Comparison of ENCODE assay signal across 11 cellular contexts in the genomic region with DNA sequence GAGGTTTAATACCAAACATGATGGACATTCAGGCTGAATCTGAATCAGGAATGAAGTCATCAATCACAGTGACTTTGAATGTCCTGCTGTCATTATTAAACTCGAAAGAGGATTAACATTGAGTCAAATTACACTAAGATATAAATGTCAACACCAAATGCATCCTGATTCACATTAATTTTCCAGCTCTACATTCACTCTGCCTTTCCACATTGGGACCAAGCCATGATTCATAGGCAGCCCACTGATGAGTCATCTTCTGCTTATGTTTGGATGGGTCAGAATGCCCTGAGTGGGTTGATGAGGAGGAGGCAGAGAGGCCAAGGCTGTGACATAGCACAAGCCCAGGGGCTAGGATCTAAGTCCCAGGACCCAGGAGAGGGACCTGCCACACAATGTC.
A peak's percentile ranks its signal among the peaks of the same experiment; 100 is the strongest.
DNase-seq lines count a peak whose midpoint lies in the region; ATAC-seq and TF ChIP-seq lines count a peak whose summit lies in the region.
"Had no signal": no experiment of that assay in that cellular context is flagged by ENCODE, and none has a peak within 500 bp of the region (broad histone marks: within the 10 kb centered on the region; RNA-seq: fewer than 3 reads in every experiment).

No MANE protein-coding gene starts in this region.

- H3K4me3 Mint-ChIP-seq in activated naive CD4-positive, alpha-beta T cell treated with anti-CD3 and anti-CD28 coated beads, Interleukin-2, amount 10 ng/mL, durations not matched to agents 7 days and 5 days, result no peak overlapping the region
- H3K4me3 Mint-ChIP-seq: B cell had no signal

- intact Hi-C loops in testis (cut with DNase I; ENCODE audit: low total_unique reads), result no loop called here

- peak overlapping the region; percentile 85 for H3K27ac ChIP-seq in SJSA1
- no peak overlapping the region for H3K27ac ChIP-seq in testis
- H3K27ac ChIP-seq: ovary had no signal

- peak overlapping the region; percentile 33 for H3K27ac Mint-ChIP-seq in activated naive CD4-positive, alpha-beta T cell treated with anti-CD3 and anti-CD28 coated beads, Interleukin-2, amount 10 ng/mL, durations not matched to agents 7 days and 5 days
- H3K27ac Mint-ChIP-seq: B cell had no signal

- H3K4me1 ChIP-seq in SJSA1 (replicated peaks) (peaks cover 55% of the 10 kb centered on the region), testis (no peaks in the 10 kb centered on the region)

- peaks cover 19% of the 10 kb centered on the region for H3K27me3 Mint-ChIP-seq in activated naive CD4-positive, alpha-beta T cell treated with anti-CD3 and anti-CD28 coated beads, Interleukin-2, amount 10 ng/mL, durations not matched to agents 7 days and 5 days

- peaks cover 4% of the 10 kb centered on the region for H3K36me3 Mint-ChIP-seq in activated naive CD4-positive, alpha-beta T cell treated with anti-CD3 and anti-CD28 coated beads, Interleukin-2, amount 10 ng/mL, durations not matched to agents 7 days and 5 days

- H3K36me3 ChIP-seq in SJSA1 (no peaks in the 10 kb centered on the region), testis (ENCODE audit: low read depth, missing control alignments) (no peaks in the 10 kb centered on the region)
- H3K36me3 ChIP-seq: ovary had no signal

- CTCF ChIA-PET in activated naive CD4-positive, alpha-beta T cell treated with anti-CD3 and anti-CD28 coated beads, Interleukin-2, amount 10 ng/mL, durations not matched to agents 7 days and 5 days (lab: Charles Lee), result no interaction called here

- WGBS in testis, 2 donors, result 55 to 77% methylated on average over 1 of the region's 1 CpG

- no peak for DNase-seq in activated naive CD4-positive, alpha-beta T cell treated with anti-CD3 and anti-CD28 coated beads, Interleukin-2, amount 10 ng/mL, durations not matched to agents 7 days and 5 days
- no peak for DNase-seq in activated naive CD4-positive, alpha-beta T cell treated with anti-CD3 and anti-CD28 coated beads, Interleukin-2, amount 50 U/mL, for 16 hours
- peak; percentile 70 to 71 for DNase-seq in SJSA1 (ENCODE audit: low read depth in 1 of 2, low spot score in 2 of 2)
- DNase-seq in fibroblast of gingiva (ENCODE audit: low read depth), result peak; percentile 36
- DNase-seq in stromal cell of bone marrow (ENCODE audit: low read depth), result peak; percentile 82
- no peak for DNase-seq in activated naive CD4-positive, alpha-beta T cell (lab: John Stamatoyannopoulos, UW)
- no peak for DNase-seq in testis
- DNase-seq: activated CD4-positive, alpha-beta T cell treated with anti-CD3 and anti-CD28 coated beads, Interleukin-2, amount 50 U/mL, for 48 hours; ovary had no signal

- peaks cover 8% of the 10 kb centered on the region for H3K9me3 Mint-ChIP-seq in activated naive CD4-positive, alpha-beta T cell treated with anti-CD3 and anti-CD28 coated beads, Interleukin-2, amount 10 ng/mL, durations not matched to agents 7 days and 5 days

- H3K27me3 ChIP-seq in SJSA1 (replicated peaks) (no peaks in the 10 kb centered on the region), testis (no peaks in the 10 kb centered on the region)
- H3K27me3 ChIP-seq: ovary had no signal

- H3K4me3 ChIP-seq in SJSA1 (no peak overlapping the region), testis (no peak overlapping the region)
- H3K4me3 ChIP-seq: ovary had no signal

- no peak for ATAC-seq in HG03378 (IDR thresholded peaks at IDR 0.05; ENCODE audit: unreplicated experiment)

- peaks cover 27% of the 10 kb centered on the region for H3K4me1 Mint-ChIP-seq in activated naive CD4-positive, alpha-beta T cell treated with anti-CD3 and anti-CD28 coated beads, Interleukin-2, amount 10 ng/mL, durations not matched to agents 7 days and 5 days

- H3K9me3 ChIP-seq in SJSA1 (replicated peaks) (no peaks in the 10 kb centered on the region; the same call in 1 of the 2 replicates), testis (no peaks in the 10 kb centered on the region)
- H3K9me3 ChIP-seq: ovary had no signal

- no peak for TF ChIP-seq POLR2A in testis (IDR thresholded peaks at IDR 0.05)

- no peak for TF ChIP-seq CTCF in testis (IDR thresholded peaks at IDR 0.05)

Comparison
In these comparisons a context has a peak if more than half of its experiments do, and no peak if none do; other contexts are left out.
1. DNase-seq: peak in SJSA1 (2 of 2), fibroblast of gingiva (single experiment) and stromal cell of bone marrow (single experiment); none in activated naive CD4-positive, alpha-beta T cell treated with anti-CD3 and anti-CD28 coated beads, Interleukin-2, amount 10 ng/mL, durations not matched to agents 7 days and 5 days (single experiment), activated naive CD4-positive, alpha-beta T cell treated with anti-CD3 and anti-CD28 coated beads, Interleukin-2, amount 50 U/mL, for 16 hours (single experiment), activated naive CD4-positive, alpha-beta T cell (0 of 4) and testis (single experiment).